In the genomic region with DNA sequence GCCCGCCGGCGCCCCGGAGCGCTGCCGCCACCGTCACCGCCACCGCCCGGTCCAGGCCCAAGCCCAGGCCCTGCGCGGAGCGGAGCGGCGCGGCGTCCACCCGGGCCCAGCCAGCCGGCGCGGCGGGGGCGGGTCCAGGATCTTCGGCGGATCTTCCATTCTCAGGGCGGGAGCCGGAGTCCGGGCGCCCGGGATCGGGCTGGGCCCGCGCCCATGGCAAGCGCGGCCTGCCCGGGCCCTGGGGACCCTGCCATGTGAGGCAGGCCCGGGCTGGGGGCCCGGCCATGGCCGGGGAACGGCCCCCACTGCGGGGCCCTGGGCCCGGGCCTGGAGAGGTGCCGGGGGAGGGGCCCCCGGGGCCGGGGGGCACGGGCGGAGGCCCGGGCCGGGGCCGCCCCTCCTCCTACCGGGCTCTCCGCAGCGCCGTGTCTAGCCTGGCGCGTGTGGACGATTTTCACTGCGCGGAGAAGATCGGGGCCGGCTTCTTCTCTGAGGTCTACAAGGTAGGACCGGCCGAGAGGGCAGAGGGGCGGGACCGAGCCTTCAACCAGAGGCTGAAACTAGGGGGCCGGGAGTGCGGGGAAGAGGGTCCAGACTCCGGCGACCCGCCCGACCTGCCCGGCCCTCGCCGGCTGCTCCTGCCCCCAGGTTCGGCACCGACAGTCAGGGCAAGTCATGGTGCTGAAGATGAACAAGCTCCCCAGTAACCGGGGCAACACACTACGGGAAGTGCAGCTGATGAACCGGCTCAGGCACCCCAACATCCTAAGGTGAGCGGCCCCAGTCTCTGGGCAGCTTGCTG, we compare ENCODE assay signal across 8 cellular contexts. TPM values are rescaled to one million over a fixed set of nuclear protein-coding genes. Genes with fewer than 3 reads are reported as not detected.
A peak's percentile ranks its signal among the peaks of the same experiment; 100 is the strongest.
DNase-seq lines count a peak whose midpoint lies in the region; ATAC-seq and TF ChIP-seq lines count a peak whose summit lies in the region.

No MANE protein-coding gene starts in this region.

- peak overlapping the region; percentile 88 for H3K4me3 Mint-ChIP-seq in activated T-helper 1 cell treated with anti-CD3 and anti-CD28 coated beads, Interleukin-12 subunit alpha, Interleukin-12 subunit beta, Interleukin-2, Interleukin-4 antibody, amounts not matched to agents 30 ng/mL and 10 ng/mL and 1 ng/mL, durations not matched to agents 14 hours and 24 hours and 36 hours
- H3K4me3 Mint-ChIP-seq in glutamatergic neuron (ENCODE audit: unreplicated experiment), result peak overlapping the region; percentile 84

- no peak for TF ChIP-seq CTCF in GM10266 (IDR thresholded peaks at IDR 0.05; ENCODE audit: control insufficient read depth, insufficient read depth, low read depth, missing control alignments)
- TF ChIP-seq CTCF in glutamatergic neuron (IDR thresholded peaks at IDR 0.05; ENCODE audit: partially characterized antibody, unreplicated experiment), result no peak

- no peaks in the 10 kb centered on the region for H3K9me3 Mint-ChIP-seq in activated T-helper 1 cell treated with anti-CD3 and anti-CD28 coated beads, Interleukin-12 subunit alpha, Interleukin-12 subunit beta, Interleukin-2, Interleukin-4 antibody, amounts not matched to agents 30 ng/mL and 10 ng/mL and 1 ng/mL, durations not matched to agents 14 hours and 24 hours and 36 hours
- H3K9me3 Mint-ChIP-seq in glutamatergic neuron (ENCODE audit: unreplicated experiment), result peaks cover 10% of the 10 kb centered on the region

- peaks cover 18% of the 10 kb centered on the region for H3K36me3 Mint-ChIP-seq in activated T-helper 1 cell treated with anti-CD3 and anti-CD28 coated beads, Interleukin-12 subunit alpha, Interleukin-12 subunit beta, Interleukin-2, Interleukin-4 antibody, amounts not matched to agents 30 ng/mL and 10 ng/mL and 1 ng/mL, durations not matched to agents 14 hours and 24 hours and 36 hours (ENCODE audit: low read depth)
- no peaks in the 10 kb centered on the region for H3K36me3 Mint-ChIP-seq in glutamatergic neuron (ENCODE audit: unreplicated experiment)

- intact Hi-C loops in activated T-helper 1 cell treated with anti-CD3 and anti-CD28 coated beads, Interleukin-12 subunit alpha, Interleukin-12 subunit beta, Interleukin-2, Interleukin-4 antibody, amounts not matched to agents 30 ng/mL and 10 ng/mL and 1 ng/mL, durations not matched to agents 14 hours and 24 hours and 36 hours (cut with micrococcal nuclease), result loop anchor here (2.0 kb wide), 4 partner anchors 83 to 277 kb away; partner anchors contain the start of genes FAM221B, TMEM8B and TPM2
- intact Hi-C loops in posterior vena cava (cut with DNase I), result loop anchor here in 1 of 2 donors (2.0 kb wide), 1 partner anchor 49 kb away; no protein-coding TSS in a partner anchor

- peak; percentile 7 for ATAC-seq in GM21619 (IDR thresholded peaks at IDR 0.05; ENCODE audit: unreplicated experiment)

- peak overlapping the region; percentile 29 for H3K27ac Mint-ChIP-seq in activated T-helper 1 cell treated with anti-CD3 and anti-CD28 coated beads, Interleukin-12 subunit alpha, Interleukin-12 subunit beta, Interleukin-2, Interleukin-4 antibody, amounts not matched to agents 30 ng/mL and 10 ng/mL and 1 ng/mL, durations not matched to agents 14 hours and 24 hours and 36 hours
- H3K27ac Mint-ChIP-seq in glutamatergic neuron (ENCODE audit: unreplicated experiment), result no peak overlapping the region

- H3K4me3 ChIP-seq in Jurkat, Clone E6-1 (ENCODE audit: low read length), result peak overlapping the region; percentile 66

- H3K27me3 Mint-ChIP-seq in activated T-helper 1 cell treated with anti-CD3 and anti-CD28 coated beads, Interleukin-12 subunit alpha, Interleukin-12 subunit beta, Interleukin-2, Interleukin-4 antibody, amounts not matched to agents 30 ng/mL and 10 ng/mL and 1 ng/mL, durations not matched to agents 14 hours and 24 hours and 36 hours (ENCODE audit: insufficient read depth), result peaks cover 2% of the 10 kb centered on the region
- H3K27me3 Mint-ChIP-seq in glutamatergic neuron (ENCODE audit: unreplicated experiment), result peaks cover 6% of the 10 kb centered on the region

- H3K4me1 Mint-ChIP-seq in activated T-helper 1 cell treated with anti-CD3 and anti-CD28 coated beads, Interleukin-12 subunit alpha, Interleukin-12 subunit beta, Interleukin-2, Interleukin-4 antibody, amounts not matched to agents 30 ng/mL and 10 ng/mL and 1 ng/mL, durations not matched to agents 14 hours and 24 hours and 36 hours (ENCODE audit: low read depth), result peaks cover 34% of the 10 kb centered on the region
- peaks cover 5% of the 10 kb centered on the region for H3K4me1 Mint-ChIP-seq in glutamatergic neuron (ENCODE audit: low read depth, unreplicated experiment)

- DNase-seq in GM10266 (ENCODE audit: extremely low spot score) (peak; percentile 67), glutamatergic neuron (peak; percentile 55), posterior vena cava (ENCODE audit: low spot score) (peak; percentile 83), cortex of kidney (lab: John Stamatoyannopoulos, UW) (no peak), AML-193 (lab: John Stamatoyannopoulos, UW) (no peak)
- DNase-seq in Jurkat, Clone E6-1 (ENCODE audit: low read depth, low spot score), result no peak
- DNase-seq in activated T-helper 1 cell treated with anti-CD3 and anti-CD28 coated beads, Interleukin-12 subunit alpha, Interleukin-12 subunit beta, Interleukin-2, Interleukin-4 antibody, amounts not matched to agents 30 ng/mL and 10 ng/mL and 1 ng/mL, durations not matched to agents 14 hours and 24 hours and 36 hours (ENCODE audit: low spot score), result peak; percentile 33

RNA-seq across cellular contexts. Expression of gene TESK1, which starts 0.5 kb away (rescaled TPM):
- polyA plus RNA-seq in Jurkat, Clone E6-1 (2012; ENCODE audit: insufficient read depth, insufficient read length), result 47.4 TPM
- 61.5 and 62.1 TPM in 2 replicates for total RNA-seq in activated T-helper 1 cell treated with anti-CD3 and anti-CD28 coated beads, Interleukin-12 subunit alpha, Interleukin-12 subunit beta, Interleukin-2, Interleukin-4 antibody, amounts not matched to agents 30 ng/mL and 10 ng/mL and 1 ng/mL, durations not matched to agents 14 hours and 24 hours and 36 hours
- total RNA-seq in glutamatergic neuron (ENCODE audit: unreplicated experiment), result 28.7 TPM
- 10 to 100 TPM; 50.8 to 61.1 TPM for total RNA-seq in posterior vena cava

RNA-seq across cellular contexts. Expression of gene CD72, which starts 12.7 kb away (rescaled TPM):
- 37.0 TPM for polyA plus RNA-seq in Jurkat, Clone E6-1 (2012; ENCODE audit: insufficient read depth, insufficient read length)
- 8.3 and 9.6 TPM in 2 replicates for total RNA-seq in activated T-helper 1 cell treated with anti-CD3 and anti-CD28 coated beads, Interleukin-12 subunit alpha, Interleukin-12 subunit beta, Interleukin-2, Interleukin-4 antibody, amounts not matched to agents 30 ng/mL and 10 ng/mL and 1 ng/mL, durations not matched to agents 14 hours and 24 hours and 36 hours
- total RNA-seq in glutamatergic neuron (ENCODE audit: unreplicated experiment), result 4.9 TPM
- total RNA-seq in posterior vena cava, result 1 to 10 TPM; 2.8 to 4.2 TPM

RNA-seq across cellular contexts. Expression of gene SIT1, which starts 45.2 kb away (rescaled TPM):
- 230 TPM for polyA plus RNA-seq in Jurkat, Clone E6-1 (2012; ENCODE audit: insufficient read depth, insufficient read length)
- 86.6 and 90.5 TPM in 2 replicates for total RNA-seq in activated T-helper 1 cell treated with anti-CD3 and anti-CD28 coated beads, Interleukin-12 subunit alpha, Interleukin-12 subunit beta, Interleukin-2, Interleukin-4 antibody, amounts not matched to agents 30 ng/mL and 10 ng/mL and 1 ng/mL, durations not matched to agents 14 hours and 24 hours and 36 hours
- total RNA-seq in glutamatergic neuron (ENCODE audit: unreplicated experiment) (3.4 TPM), posterior vena cava (under 1 TPM; 0.24 to 0.56 TPM)

RNA-seq across cellular contexts. Expression of gene RMRP, which starts 52.3 kb away (rescaled TPM):
- polyA plus RNA-seq in Jurkat, Clone E6-1 (2012; ENCODE audit: insufficient read depth, insufficient read length), result not detected
- 5,317 and 5,787 TPM in 2 replicates for total RNA-seq in activated T-helper 1 cell treated with anti-CD3 and anti-CD28 coated beads, Interleukin-12 subunit alpha, Interleukin-12 subunit beta, Interleukin-2, Interleukin-4 antibody, amounts not matched to agents 30 ng/mL and 10 ng/mL and 1 ng/mL, durations not matched to agents 14 hours and 24 hours and 36 hours
- total RNA-seq in glutamatergic neuron (ENCODE audit: unreplicated experiment), result 35,708 TPM
- total RNA-seq in posterior vena cava, result over 10,000 TPM; 18,238 to 21,166 TPM

RNA-seq across cellular contexts. Expression of gene CCDC107, which starts 52.6 kb away (rescaled TPM):
- 38.7 TPM for polyA plus RNA-seq in Jurkat, Clone E6-1 (2012; ENCODE audit: insufficient read depth, insufficient read length)
- 20.6 and 24.0 TPM in 2 replicates for total RNA-seq in activated T-helper 1 cell treated with anti-CD3 and anti-CD28 coated beads, Interleukin-12 subunit alpha, Interleukin-12 subunit beta, Interleukin-2, Interleukin-4 antibody, amounts not matched to agents 30 ng/mL and 10 ng/mL and 1 ng/mL, durations not matched to agents 14 hours and 24 hours and 36 hours
- total RNA-seq in glutamatergic neuron (ENCODE audit: unreplicated experiment) (32.5 TPM), posterior vena cava (10 to 100 TPM; 54.6 to 60.3 TPM)

Comparison
In these comparisons a context has a peak if more than half of its experiments do, and no peak if none do; other contexts are left out.
1. DNase-seq: peak in GM10266 (single experiment), activated T-helper 1 cell treated with anti-CD3 and anti-CD28 coated beads, Interleukin-12 subunit alpha, Interleukin-12 subunit beta, Interleukin-2, Interleukin-4 antibody, amounts not matched to agents 30 ng/mL and 10 ng/mL and 1 ng/mL, durations not matched to agents 14 hours and 24 hours and 36 hours (single experiment), glutamatergic neuron (single experiment) and posterior vena cava (single experiment); none in Jurkat, Clone E6-1 (single experiment), cortex of kidney (single experiment) and AML-193 (0 of 2).
2. RNA of gene SIT1, which starts 45.2 kb away (total RNA-seq): 86.6 to 90.5 TPM in activated T-helper 1 cell treated with anti-CD3 and anti-CD28 coated beads, Interleukin-12 subunit alpha, Interleukin-12 subunit beta, Interleukin-2, Interleukin-4 antibody, amounts not matched to agents 30 ng/mL and 10 ng/mL and 1 ng/mL, durations not matched to agents 14 hours and 24 hours and 36 hours; 3.4 TPM in glutamatergic neuron (single experiment) and 0.24 to 0.56 TPM in posterior vena cava; every median in the first group is over 10 times any median in the second.